Comparison of ENCODE assay signal across 13 cellular contexts in the genomic region with DNA sequence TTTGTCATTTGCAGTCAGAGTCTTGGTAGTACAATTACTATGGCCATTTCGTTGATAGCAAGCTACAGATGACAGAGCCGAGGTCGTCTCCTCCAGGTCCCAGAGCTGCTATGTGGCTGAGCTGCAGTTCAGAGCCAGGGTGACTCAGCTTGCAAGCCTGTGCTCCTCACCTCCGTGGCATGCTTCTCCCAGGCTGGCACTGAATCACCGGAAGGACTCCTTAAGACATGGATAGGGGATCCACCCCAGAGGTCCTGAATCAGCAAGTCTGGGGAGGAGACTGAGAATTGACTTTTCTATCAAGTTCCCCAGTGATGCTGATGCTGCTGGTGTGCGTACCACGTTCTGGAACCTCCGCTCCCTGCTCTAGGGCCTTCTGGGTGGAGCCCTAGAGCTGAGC.
DNase-seq lines count a peak whose midpoint lies in the region; ATAC-seq, FAIRE-seq and TF ChIP-seq lines count a peak whose summit lies in the region.
"Had no signal": no experiment of that assay in that cellular context is flagged by ENCODE, and none has a peak within 500 bp of the region (broad histone marks: within the 10 kb centered on the region; RNA-seq: fewer than 3 reads in every experiment).

No MANE protein-coding gene starts in this region.

- H3K9me1 ChIP-seq in keratinocyte (ENCODE audit: control insufficient read depth, extremely low read depth, insufficient read depth, low read length), result no peaks in the 10 kb centered on the region

- TF ChIP-seq CTCF in astrocyte of the cerebellum (IDR thresholded peaks at IDR 0.05; ENCODE audit: low read depth, low read length, missing control alignments) (no peak), keratinocyte (optimal IDR thresholded peaks at IDR 0.05 in 1 of 3, IDR thresholded peaks at IDR 0.05 in 1 of 3, conservative IDR thresholded peaks at IDR 0.05 in 1 of 3; ENCODE audit: extremely low read depth in 1 of 3, insufficient read depth in 2 of 3, low read length in 3 of 3) (no peak)

- dilution Hi-C loops in keratinocyte (cut with MboI; ENCODE audit: extremely low pct_ligation_motif_present, low sequenced_read_pairs), result no loop called here

- DNase-seq in HS-27A (ENCODE audit: low read depth) (peak; percentile 87), astrocyte of the cerebellum (ENCODE audit: low read depth) (peak; percentile 38), keratinocyte (ENCODE audit: low read depth, low spot score) (peak; percentile 98), NCI-H446 (lab: John Stamatoyannopoulos, UW) (no peak)
- DNase-seq in activated naive CD4-positive, alpha-beta T cell treated with anti-CD3 and anti-CD28 coated beads, Interleukin-2, amount 50 U/mL, for 16 hours, result no peak
- DNase-seq: dermis blood vessel endothelial cell; NCI-H2107; stimulated activated CD4-positive, alpha-beta T cell treated with anti-CD3 and anti-CD28 coated beads, Interleukin-2, amount 100 ng/mL, for 48 hours had no signal

- ATAC-seq in GM18861 (IDR thresholded peaks at IDR 0.05; ENCODE audit: unreplicated experiment) (no peak), GM21723 (IDR thresholded peaks at IDR 0.05; ENCODE audit: unreplicated experiment) (no peak)

- H3K4me2 ChIP-seq in keratinocyte (ENCODE audit: control insufficient read depth, extremely low read depth, insufficient read depth, low read depth, low read length), result peak overlapping the region; percentile 33

- H3K36me3 ChIP-seq in ACC112 (ENCODE audit: insufficient read depth, low read length) (no peaks in the 10 kb centered on the region), keratinocyte (ENCODE audit: control insufficient read depth in 2 of 2, extremely low read depth in 1 of 2, insufficient read depth in 2 of 2, low read length in 2 of 2) (no peaks in the 10 kb centered on the region)

- H3K27me3 ChIP-seq in ACC112 (ENCODE audit: insufficient read depth, low read length) (no peaks in the 10 kb centered on the region), keratinocyte (ENCODE audit: control insufficient read depth, extremely low read depth, insufficient read depth, low read length) (no peaks in the 10 kb centered on the region)

- H2AFZ ChIP-seq in ACC112 (ENCODE audit: low read length, unreplicated experiment), result no peak overlapping the region
- no peak overlapping the region for H2AFZ ChIP-seq in keratinocyte (ENCODE audit: control insufficient read depth, low read length)

- peak; percentile 99 for FAIRE-seq in keratinocyte (lab: Jason Lieb, UNC)

- no peak overlapping the region for H3K9ac ChIP-seq in keratinocyte (ENCODE audit: control insufficient read depth, extremely low read depth, insufficient read depth, low read length)

- no peaks in the 10 kb centered on the region for H3K79me2 ChIP-seq in ACC112 (ENCODE audit: control insufficient read depth, insufficient read depth, low read length, unreplicated experiment)
- H3K79me2 ChIP-seq in keratinocyte (ENCODE audit: control insufficient read depth, insufficient read depth, low read length), result no peaks in the 10 kb centered on the region

- in situ Hi-C loops in astrocyte of the cerebellum (cut with HindIII; ENCODE audit: low sequenced_read_pairs), result no loop called here

- H3K4me1 ChIP-seq in ACC112 (ENCODE audit: control insufficient read depth, insufficient read depth, low read length, unreplicated experiment) (peaks cover 22% of the 10 kb centered on the region), keratinocyte (ENCODE audit: control insufficient read depth, extremely low read depth, insufficient read depth, low read length) (peaks cover 22% of the 10 kb centered on the region)

- no peaks in the 10 kb centered on the region for H3K9me3 ChIP-seq in keratinocyte (ENCODE audit: control insufficient read depth, low read depth, low read length)

- H3K27ac ChIP-seq in ACC112 (ENCODE audit: low read depth, low read length) (peak overlapping the region; percentile 79), keratinocyte (ENCODE audit: control insufficient read depth, insufficient read depth, low read length) (peak overlapping the region; percentile 11)
- H3K27ac ChIP-seq: C4-2B, VCaP had no signal

- H4K20me1 ChIP-seq in keratinocyte (ENCODE audit: control insufficient read depth, extremely low read depth, insufficient read depth, low read length), result no peaks in the 10 kb centered on the region

- H3K4me3 ChIP-seq in ACC112 (ENCODE audit: low read depth, low read length), result no peak overlapping the region
- no peak overlapping the region for H3K4me3 ChIP-seq in astrocyte of the cerebellum (ENCODE audit: low read depth, low read length)
- H3K4me3 ChIP-seq in keratinocyte (ENCODE audit: control insufficient read depth in 2 of 3, extremely low read depth in 1 of 3, insufficient read depth in 2 of 3, low read depth in 1 of 3, low read length in 3 of 3), result no peak overlapping the region

Comparison
In these comparisons a context has a peak if more than half of its experiments do, and no peak if none do; other contexts are left out.
1. DNase-seq: peak in HS-27A (single experiment), astrocyte of the cerebellum (single experiment) and keratinocyte (single experiment); none in activated naive CD4-positive, alpha-beta T cell treated with anti-CD3 and anti-CD28 coated beads, Interleukin-2, amount 50 U/mL, for 16 hours (single experiment) and NCI-H446 (0 of 2).